In genomic region chr14:69703047-69704046, GRCh38 we compare ENCODE assay signal across 1 cellular context.
TF ChIP-seq lines count a peak whose summit lies in the region.

No MANE protein-coding gene starts in this region.

TF ChIP-seq in GM23338, 12 proteins besides CTCF, POLR2A, EP300 and RAD21 (continued from another document):
- no peak for TF ChIP-seq ZNF462 (CRISPR knock-in tag; IDR thresholded peaks at IDR 0.05)
